In genomic region chrX:23317799-23318724, GRCh38 we compare ENCODE assay signal across 8 cellular contexts. TPM values are rescaled to one million over a fixed set of nuclear protein-coding genes. Genes with fewer than 3 reads are reported as not detected.
DNase-seq lines count a peak whose midpoint lies in the region; ATAC-seq, FAIRE-seq and TF ChIP-seq lines count a peak whose summit lies in the region.

No MANE protein-coding gene starts in this region.

- FAIRE-seq in RCC 7860 (lab: Jason Lieb, UNC), result no peak

- no peak overlapping the region for H3K4me3 ChIP-seq in osteoblast (ENCODE audit: insufficient read depth, low read length)

- H3K27me3 ChIP-seq in osteoblast (ENCODE audit: insufficient read depth, low read length), result no peaks in the 10 kb centered on the region

- ATAC-seq in GM18907 (IDR thresholded peaks at IDR 0.05; ENCODE audit: unreplicated experiment) (peak; percentile 88), HG03025 (IDR thresholded peaks at IDR 0.05; ENCODE audit: low FRiP score, unreplicated experiment) (peak; percentile 72)

- H3K4me2 ChIP-seq in osteoblast (ENCODE audit: insufficient read depth, low read length), result no peak overlapping the region

- no peak overlapping the region for H2AFZ ChIP-seq in osteoblast (ENCODE audit: low read length)

- no peaks in the 10 kb centered on the region for H3K36me3 ChIP-seq in osteoblast (ENCODE audit: insufficient read depth, low read length)

- no peaks in the 10 kb centered on the region for H3K9me3 ChIP-seq in osteoblast (ENCODE audit: low read depth, low read length)

- DNase-seq in CD1c-positive myeloid dendritic cell (ENCODE audit: extremely low spot score) (peak; percentile 4), RCC 7860 (ENCODE audit: low spot score) (peak; percentile 5), ecto neural progenitor cell (ENCODE audit: low spot score) (peak; percentile 73), osteoblast (ENCODE audit: insufficient read length, low spot score, missing footprints) (no peak), GF-D8 (lab: John Stamatoyannopoulos, UW) (no peak), 8988T (no peak)

- no peaks in the 10 kb centered on the region for H3K4me1 ChIP-seq in osteoblast (ENCODE audit: insufficient read depth, low read length)

- H4K20me1 ChIP-seq in osteoblast (ENCODE audit: insufficient read depth, low read length), result no peaks in the 10 kb centered on the region

- no peaks in the 10 kb centered on the region for H3K79me2 ChIP-seq in osteoblast (ENCODE audit: insufficient read depth, low read length)

- TF ChIP-seq CTCF in osteoblast (IDR thresholded peaks at IDR 0.05; ENCODE audit: extremely low read depth, low read depth, low read length), result peak; percentile 76

- H3K27ac ChIP-seq in osteoblast (ENCODE audit: low read depth, low read length), result no peak overlapping the region

RNA-seq across cellular contexts. Expression of gene PTCHD1, which starts 16.6 kb away (rescaled TPM):
- total RNA-seq in osteoblast, result not detected in 2 replicates

Comparison
In these comparisons a context has a peak if more than half of its experiments do, and no peak if none do; other contexts are left out.
1. DNase-seq: peak in CD1c-positive myeloid dendritic cell (single experiment), RCC 7860 (single experiment) and ecto neural progenitor cell (single experiment); none in osteoblast (single experiment), GF-D8 (single experiment) and 8988T (single experiment).